14 cellular contexts compared by ENCODE assay signal in the genomic region with DNA sequence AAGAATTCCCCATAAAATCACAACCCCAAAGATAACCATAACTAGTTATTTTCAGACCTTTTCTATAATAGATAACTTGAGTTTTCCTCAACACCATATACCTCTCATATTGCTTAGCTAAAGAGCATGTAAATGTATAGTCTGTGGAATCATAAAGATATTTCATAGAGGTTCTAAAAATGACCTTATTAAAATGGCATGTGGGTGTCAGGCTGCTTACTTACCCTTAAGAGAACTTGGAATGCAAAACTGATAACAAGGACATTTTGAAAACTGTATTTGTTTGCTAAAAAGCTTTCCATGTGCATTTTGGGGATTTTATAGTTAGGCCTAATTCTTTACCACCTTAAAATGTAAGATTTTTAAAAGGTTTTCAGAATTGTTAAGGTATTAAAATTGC.
"Had no signal": no experiment of that assay in that cellular context is flagged by ENCODE, and none has a peak within 500 bp of the region (broad histone marks: within the 10 kb centered on the region; RNA-seq: fewer than 3 reads in every experiment).

No MANE protein-coding gene starts in this region.

- H3K9me3 ChIP-seq: left lung had no signal

- ATAC-seq: activated CD4-positive, CD25-positive, alpha-beta regulatory T cell treated with anti-CD3 and anti-CD28 coated beads, Interleukin-2, amount 50 U/mL, for 24 hours; activated CD8-positive, alpha-beta memory T cell treated with anti-CD3 and anti-CD28 coated beads, Interleukin-2, amount 10 ng/mL, durations not matched to agents 7 days and 5 days; activated T-cell treated with anti-CD3 and anti-CD28 coated beads, Interleukin-2, amount 50 U/mL, for 4 hours; left lung; stimulated activated naive CD8-positive, alpha-beta T cell treated with anti-CD3 and anti-CD28 coated beads, Interleukin-15, amount 100 ng/mL, for 72 hours had no signal

- DNase-seq: activated CD8-positive, alpha-beta memory T cell treated with anti-CD3 and anti-CD28 coated beads, Interleukin-2, amount 10 ng/mL, durations not matched to agents 7 days and 5 days; activated T-cell treated with anti-CD3 and anti-CD28 coated beads, Interleukin-2, amount 50 U/mL, for 4 hours; dermis blood vessel endothelial cell; endodermal cell; erythroblast; foreskin fibroblast; islet precursor cell; left lung; mesendoderm; stimulated activated CD4-positive, alpha-beta T cell treated with anti-CD3 and anti-CD28 coated beads, Interleukin-15, amount 100 ng/mL, for 24 hours; stimulated activated CD4-positive, alpha-beta T cell treated with anti-CD3 and anti-CD28 coated beads, Interleukin-4, amount 100 ng/mL, for 24 hours; stimulated activated naive CD8-positive, alpha-beta T cell treated with anti-CD3 and anti-CD28 coated beads, Interleukin-15, amount 100 ng/mL, for 72 hours; SW 1271 had no signal

- H3K4me3 ChIP-seq: left lung had no signal

- H3K36me3 ChIP-seq: left lung had no signal

- H3K27me3 ChIP-seq: left lung had no signal

- H3K27ac ChIP-seq: left lung had no signal
